Comparison of ENCODE assay signal across 1 cellular context in genomic region chr18:3002766-3003165, GRCh38.
TF ChIP-seq lines count a peak whose summit lies in the region.

No MANE protein-coding gene starts in this region.

TF ChIP-seq in HepG2, 621 proteins besides CTCF, POLR2A, EP300 and RAD21:
- TF ChIP-seq SAP130 (CRISPR knock-in tag; IDR thresholded peaks at IDR 0.05; ENCODE audit: low read depth) = peak; percentile 9; the same call in 1 of the 2 replicates
- no peak for TF ChIP-seq MBD4 (IDR thresholded peaks at IDR 0.05; ENCODE audit: borderline replicate concordance, low read length)
